19 cellular contexts compared by ENCODE assay signal in genomic region chr20:19423097-19423891, GRCh38.
A peak's percentile ranks its signal among the peaks of the same experiment; 100 is the strongest.
DNase-seq lines count a peak whose midpoint lies in the region; TF ChIP-seq lines count a peak whose summit lies in the region.
"Had no signal": no experiment of that assay in that cellular context is flagged by ENCODE, and none has a peak within 500 bp of the region (broad histone marks: within the 10 kb centered on the region; RNA-seq: fewer than 3 reads in every experiment).

No MANE protein-coding gene starts in this region.

- H3K27ac Mint-ChIP-seq in endodermal cell (peak overlapping the region; percentile 89), neural progenitor cell (peak overlapping the region; percentile 40)

- H3K4me1 Mint-ChIP-seq in endodermal cell (peaks cover 34% of the 10 kb centered on the region), neural progenitor cell (peaks cover 14% of the 10 kb centered on the region)
- H3K4me1 Mint-ChIP-seq: CD8-positive, alpha-beta memory T cell had no signal

- peak; percentile 26 for DNase-seq in COR-L47 (lab: John Stamatoyannopoulos, UW)
- peak; percentile 73 for DNase-seq in endodermal cell
- peak; percentile 13 for DNase-seq in neural progenitor cell (ENCODE audit: low spot score)
- DNase-seq in uterus: no peak
- no peak for DNase-seq in T1000 (lab: John Stamatoyannopoulos, UW)
- DNase-seq in Peyer's patch: no peak
- DNase-seq in Kasumi-1 (lab: John Stamatoyannopoulos, UW): no peak
- DNase-seq: C1 segment of cervical spinal cord; CD8-positive, alpha-beta memory T cell; GOT3; NCI-H1092 treated with DMSO at 0.1 percent for 48 hours; NCI-H2081; NCI-H510A; NCI-H774; OCI-M1; SIG-M5 had no signal

- H3K27ac ChIP-seq in HUES64 (ENCODE audit: low read depth, low read length): peak overlapping the region; percentile 63; the same call in 1 of the 2 replicates
- no peak overlapping the region for H3K27ac ChIP-seq in endodermal cell (ENCODE audit: low read depth, low read length)
- peak overlapping the region; percentile 85 for H3K27ac ChIP-seq in neural progenitor cell
- H3K27ac ChIP-seq in uterus: no peak overlapping the region
- no peak overlapping the region for H3K27ac ChIP-seq in Peyer's patch
- H3K27ac ChIP-seq: A549, RWPE1 had no signal

- H3K27me3 ChIP-seq in HUES64 (ENCODE audit: insufficient read depth, low read length) (no peaks in the 10 kb centered on the region), endodermal cell (ENCODE audit: control insufficient read depth, insufficient read depth, low read length, poor library complexity, severe bottlenecking) (no peaks in the 10 kb centered on the region), neural progenitor cell (no peaks in the 10 kb centered on the region), uterus (no peaks in the 10 kb centered on the region), Peyer's patch (no peaks in the 10 kb centered on the region)

- TF ChIP-seq CTCF in endodermal cell (conservative IDR thresholded peaks at IDR 0.05): no peak
- no peak for TF ChIP-seq CTCF in neural progenitor cell (IDR thresholded peaks at IDR 0.05)
- no peak for TF ChIP-seq CTCF in uterus (IDR thresholded peaks at IDR 0.05)
- TF ChIP-seq CTCF in Peyer's patch (IDR thresholded peaks at IDR 0.05): no peak

- H3K4me3 Mint-ChIP-seq in endodermal cell (no peak overlapping the region), neural progenitor cell (no peak overlapping the region)
- H3K4me3 Mint-ChIP-seq: CD8-positive, alpha-beta memory T cell had no signal

- H3K4me2 ChIP-seq in neural progenitor cell: peak overlapping the region; percentile 57
- H3K4me2 ChIP-seq: A549 had no signal

- intact Hi-C loops in uterus (cut with DNase I; ENCODE audit: low total_unique reads): no loop called here

- H3K36me3 ChIP-seq in HUES64 (ENCODE audit: insufficient read depth, low read length): no peaks in the 10 kb centered on the region
- no peaks in the 10 kb centered on the region for H3K36me3 ChIP-seq in endodermal cell (ENCODE audit: control insufficient read depth, insufficient read depth, low read length)
- no peaks in the 10 kb centered on the region for H3K36me3 ChIP-seq in neural progenitor cell
- no peaks in the 10 kb centered on the region for H3K36me3 ChIP-seq in uterus
- H3K36me3 ChIP-seq in Peyer's patch: no peaks in the 10 kb centered on the region

- no peaks in the 10 kb centered on the region for H3K79me2 ChIP-seq in neural progenitor cell (ENCODE audit: low read depth)

- H3K9me3 Mint-ChIP-seq in endodermal cell (peaks cover 9% of the 10 kb centered on the region), neural progenitor cell (peaks cover 2% of the 10 kb centered on the region)

- H3K4me1 ChIP-seq in HUES64 (ENCODE audit: insufficient read depth, low read length) (peaks cover 29% of the 10 kb centered on the region), endodermal cell (ENCODE audit: control insufficient read depth, insufficient read depth, low read length) (peaks cover 23% of the 10 kb centered on the region), neural progenitor cell (peaks cover 28% of the 10 kb centered on the region), uterus (peaks cover 0 to 3% of the 10 kb centered on the region in 2 donors), Peyer's patch (peaks cover 0 to 4% (median 0%) of the 10 kb centered on the region in 4 donors)
- H3K4me1 ChIP-seq: A549 had no signal

- H3K9ac ChIP-seq in HUES64 (ENCODE audit: low read depth, low read length): peak overlapping the region; percentile 47
- H3K9ac ChIP-seq in endodermal cell (ENCODE audit: extremely low read depth, low read length, poor library complexity, severe bottlenecking): no peak overlapping the region
- no peak overlapping the region for H3K9ac ChIP-seq in neural progenitor cell

- peaks cover 18% of the 10 kb centered on the region for H3F3A ChIP-seq in neural progenitor cell (ENCODE audit: low read depth)

- H3K36me3 Mint-ChIP-seq in endodermal cell (ENCODE audit: low read depth): no peaks in the 10 kb centered on the region
- no peaks in the 10 kb centered on the region for H3K36me3 Mint-ChIP-seq in neural progenitor cell
- H3K36me3 Mint-ChIP-seq: CD8-positive, alpha-beta memory T cell had no signal

- no peaks in the 10 kb centered on the region for H4K20me1 ChIP-seq in neural progenitor cell (ENCODE audit: low read depth)

- H3K9me3 ChIP-seq in HUES64 (ENCODE audit: insufficient read depth, low read depth, low read length): no peaks in the 10 kb centered on the region
- no peaks in the 10 kb centered on the region for H3K9me3 ChIP-seq in endodermal cell (ENCODE audit: control insufficient read depth, low read length)
- H3K9me3 ChIP-seq in neural progenitor cell (ENCODE audit: low read depth): no peaks in the 10 kb centered on the region
- no peaks in the 10 kb centered on the region for H3K9me3 ChIP-seq in uterus
- H3K9me3 ChIP-seq in Peyer's patch: no peaks in the 10 kb centered on the region
- H3K9me3 ChIP-seq: A549 had no signal

- WGBS in HUES64: 39% methylated on average over 8 of the region's 9 CpGs
- WGBS in endodermal cell (ENCODE audit: insufficient coverage in 1 of 2, insufficient read length in 1 of 2), 2 experiments: 45 to 67% methylated on average over 6 to 9 of the region's 9 CpGs

- H2AFZ ChIP-seq in neural progenitor cell (replicated peaks): peak overlapping the region; percentile 97

- TF ChIP-seq POLR2A in uterus (IDR thresholded peaks at IDR 0.05) (no peak), Peyer's patch (IDR thresholded peaks at IDR 0.05) (no peak)

- H3K4me3 ChIP-seq in HUES64 (ENCODE audit: low read length) (no peak overlapping the region), endodermal cell (ENCODE audit: low read length) (peak overlapping the region; percentile 20), neural progenitor cell (no peak overlapping the region), uterus (no peak overlapping the region), Peyer's patch (no peak overlapping the region)
- H3K4me3 ChIP-seq: A549 had no signal

- H3K27me3 Mint-ChIP-seq in endodermal cell (ENCODE audit: insufficient read depth): no peaks in the 10 kb centered on the region
- H3K27me3 Mint-ChIP-seq in neural progenitor cell (ENCODE audit: insufficient read depth, low read depth): peaks cover 6% of the 10 kb centered on the region
- H3K27me3 Mint-ChIP-seq: CD8-positive, alpha-beta memory T cell had no signal

Comparison
In these comparisons a context has a peak if more than half of its experiments do, and no peak if none do; other contexts are left out.
1. DNase-seq: peak in COR-L47 (single experiment), endodermal cell (single experiment) and neural progenitor cell (single experiment); none in uterus (0 of 2), T1000 (single experiment), Peyer's patch (0 of 3) and Kasumi-1 (0 of 2).
2. H3K27ac ChIP-seq: peak in HUES64 (single experiment) and neural progenitor cell (single experiment); none in endodermal cell (single experiment), uterus (0 of 2) and Peyer's patch (0 of 4).